In genomic region chr17:59378621-59379194, GRCh38 we compare ENCODE assay signal across 9 cellular contexts. TPM values are rescaled to one million over a fixed set of nuclear protein-coding genes. Genes with fewer than 3 reads are reported as not detected.
DNase-seq lines count a peak whose midpoint lies in the region; ATAC-seq and TF ChIP-seq lines count a peak whose summit lies in the region.
"Had no signal": no experiment of that assay in that cellular context is flagged by ENCODE, and none has a peak within 500 bp of the region (broad histone marks: within the 10 kb centered on the region; RNA-seq: fewer than 3 reads in every experiment).

No MANE protein-coding gene starts in this region.

- no peaks in the 10 kb centered on the region for H3K36me3 ChIP-seq in left lung
- H3K36me3 ChIP-seq in subcutaneous abdominal adipose tissue (ENCODE audit: control insufficient read depth in 5 of 5, insufficient read depth in 5 of 5, low read length in 5 of 5), result peaks cover 0 to 6% (median 0%) of the 10 kb centered on the region in 5 donors

- H3K4me1 ChIP-seq in left lung (peaks cover 24 to 50% of the 10 kb centered on the region in 2 donors), subcutaneous abdominal adipose tissue (ENCODE audit: control insufficient read depth in 5 of 5, insufficient read depth in 5 of 5, low read length in 5 of 5) (peaks cover 12 to 70% (median 63%) of the 10 kb centered on the region in 5 donors)

- H3K9ac ChIP-seq in subcutaneous abdominal adipose tissue (ENCODE audit: low read length in 5 of 5), result peak overlapping the region in 1 of 5 donors; percentile 27

- ATAC-seq in left lung (peak; percentile 19), GM18907 (IDR thresholded peaks at IDR 0.05; ENCODE audit: unreplicated experiment) (no peak), HG02798 (IDR thresholded peaks at IDR 0.05; ENCODE audit: poor library complexity, unreplicated experiment) (no peak), omental fat pad (ENCODE audit: low FRiP score) (no peak)

- intact Hi-C loops in left lung (cut with DNase I), result no loop called here

- TF ChIP-seq CTCF in coronary artery (IDR thresholded peaks at IDR 0.05) (no peak), left lung (IDR thresholded peaks at IDR 0.05) (no peak), omental fat pad (IDR thresholded peaks at IDR 0.05) (no peak)

- peak overlapping the region; percentile 23 for H3K4me3 ChIP-seq in coronary artery
- H3K4me3 ChIP-seq in left lung, result no peak overlapping the region
- H3K4me3 ChIP-seq in subcutaneous abdominal adipose tissue (ENCODE audit: low read depth in 1 of 5, low read length in 5 of 5), result no peak overlapping the region

- no peaks in the 10 kb centered on the region for H3K27me3 ChIP-seq in left lung
- no peaks in the 10 kb centered on the region for H3K27me3 ChIP-seq in subcutaneous abdominal adipose tissue (ENCODE audit: control insufficient read depth in 5 of 5, insufficient read depth in 4 of 5, low read length in 5 of 5)

- peak overlapping the region; percentile 85 to 93 for H3K27ac ChIP-seq in coronary artery
- peak overlapping the region in 1 of 2 donors; percentile 9 for H3K27ac ChIP-seq in left lung
- peak overlapping the region; percentile 39 for H3K27ac ChIP-seq in subcutaneous abdominal adipose tissue (ENCODE audit: low read depth, low read length)

- no peaks in the 10 kb centered on the region for H3K9me3 ChIP-seq in left lung
- H3K9me3 ChIP-seq in subcutaneous abdominal adipose tissue (ENCODE audit: control insufficient read depth in 5 of 5, low read length in 5 of 5), result no peaks in the 10 kb centered on the region

- peak; percentile 63 for DNase-seq in HS-27A (ENCODE audit: low read depth)
- DNase-seq in coronary artery (ENCODE audit: low spot score), result no peak
- no peak for DNase-seq in left lung
- DNase-seq in activated gamma-delta T cell treated with Interleukin-2 at 50 U/mL for 16 hours, result no peak
- no peak for DNase-seq in omental fat pad (ENCODE audit: low spot score)
- DNase-seq: cerebellar nuclear complex had no signal

RNA-seq across cellular contexts. Expression of gene YPEL2, which starts 47.3 kb away (rescaled TPM):
- total RNA-seq in left lung (10 to 100 TPM; 13.8 to 23.6 TPM), omental fat pad (10 to 100 TPM; 34.3 to 53.6 (median 40.7) TPM)
